36 cellular contexts compared by ENCODE assay signal in the genomic region with DNA sequence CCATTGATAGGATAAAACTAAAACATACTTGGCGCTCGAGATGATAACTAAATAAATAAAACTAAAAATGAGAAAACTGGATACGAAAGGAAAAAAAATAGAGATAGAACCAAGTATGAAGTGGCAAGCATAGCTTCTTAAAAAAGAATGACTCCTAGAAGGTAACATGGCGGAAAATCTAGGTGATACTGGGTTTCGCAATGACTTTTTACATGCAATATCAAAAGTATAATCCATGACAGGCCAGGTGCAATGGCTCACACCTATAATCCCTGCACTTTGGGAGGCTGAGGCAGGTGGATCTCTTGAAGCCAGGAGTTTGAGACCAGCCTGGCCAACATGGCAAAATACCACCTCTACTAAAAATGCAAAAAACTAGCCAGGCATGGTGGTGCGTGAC.
"Had no signal": no experiment of that assay in that cellular context is flagged by ENCODE, and none has a peak within 500 bp of the region (broad histone marks: within the 10 kb centered on the region; RNA-seq: fewer than 3 reads in every experiment).

No MANE protein-coding gene starts in this region.

- H3K27me3 Mint-ChIP-seq: activated B cell treated with CpG ODN at 0.5 μM for 24 hours; activated CD4-positive, alpha-beta memory T cell treated with anti-CD3 and anti-CD28 coated beads for 36 hours; activated CD4-positive, alpha-beta T cell treated with anti-CD3 and anti-CD28 coated beads, Interleukin-2, amount 10 ng/mL, durations not matched to agents 24 days and 14 days; activated CD8-positive, alpha-beta T cell treated with anti-CD3 and anti-CD28 coated beads for 36 hours; activated naive CD8-positive, alpha-beta T cell treated with anti-CD3 and anti-CD28 coated beads for 36 hours; activated T-helper 17 cell treated with anti-CD3 and anti-CD28 coated beads, Interleukin-2, amount 50 U/mL, for 72 hours; brain; central memory CD8-positive, alpha-beta T cell had no signal

- H3K9me3 Mint-ChIP-seq: activated B cell treated with CpG ODN at 0.5 μM for 24 hours; activated CD4-positive, alpha-beta memory T cell treated with anti-CD3 and anti-CD28 coated beads for 36 hours; activated CD4-positive, alpha-beta T cell treated with anti-CD3 and anti-CD28 coated beads, Interleukin-2, amount 10 ng/mL, durations not matched to agents 24 days and 14 days; activated T-helper 1 cell treated with anti-CD3 and anti-CD28 coated beads, Interleukin-12 subunit alpha, Interleukin-12 subunit beta, Interleukin-2, Interleukin-4 antibody, amounts not matched to agents 30 ng/mL and 10 ng/mL and 1 ng/mL, durations not matched to agents 14 hours and 24 hours and 36 hours; activated T-helper 17 cell treated with anti-CD3 and anti-CD28 coated beads, Interleukin-2, amount 50 U/mL, for 72 hours; central memory CD8-positive, alpha-beta T cell; T-helper 2 cell treated with Interferon-gamma antibody and Interleukin-4, amounts not matched to agents 5 μg/mL and 100 μg/mL, for 36 hours had no signal

- H3K27ac ChIP-seq: ascending aorta, cardiac muscle cell, VCaP had no signal

- ATAC-seq: activated CD8-positive, alpha-beta T cell treated with anti-CD3 and anti-CD28 coated beads for 36 hours; activated naive CD4-positive, alpha-beta T cell treated with anti-CD3 and anti-CD28 coated beads, Interleukin-2, amount 50 U/mL, for 72 hours; activated T-cell treated with anti-CD3 and anti-CD28 coated beads, Interleukin-2, amount 50 U/mL, for 4 hours; activated T-cell treated with anti-CD3 and anti-CD28 coated beads, Interleukin-2, amount 50 U/mL, for 72 hours; activated T-helper 17 cell treated with anti-CD3 and anti-CD28 coated beads, Interleukin-2, amount 50 U/mL, for 72 hours had no signal

- H3K27ac Mint-ChIP-seq: activated B cell treated with CpG ODN at 0.5 μM for 24 hours; activated CD4-positive, alpha-beta memory T cell treated with anti-CD3 and anti-CD28 coated beads for 36 hours; activated CD4-positive, alpha-beta T cell treated with anti-CD3 and anti-CD28 coated beads, Interleukin-2, amount 10 ng/mL, durations not matched to agents 24 days and 14 days; activated CD8-positive, alpha-beta T cell treated with anti-CD3 and anti-CD28 coated beads for 36 hours; activated naive CD4-positive, alpha-beta T cell treated with anti-CD3 and anti-CD28 coated beads for 36 hours; activated naive CD4-positive, alpha-beta T cell treated with anti-CD3 and anti-CD28 coated beads, Interleukin-2, amount 50 U/mL, for 72 hours; activated naive CD8-positive, alpha-beta T cell treated with anti-CD3 and anti-CD28 coated beads for 36 hours; activated T-cell treated with anti-CD3 and anti-CD28 coated beads, Interleukin-2, amount 50 U/mL, for 72 hours; activated T-helper 1 cell treated with anti-CD3 and anti-CD28 coated beads, Interleukin-12 subunit alpha, Interleukin-12 subunit beta, Interleukin-2, Interleukin-4 antibody, amounts not matched to agents 30 ng/mL and 10 ng/mL and 1 ng/mL, durations not matched to agents 14 hours and 24 hours and 36 hours; activated T-helper 17 cell treated with anti-CD3 and anti-CD28 coated beads, Interleukin-2, amount 50 U/mL, for 72 hours; brain; T-helper 1 cell treated with Interleukin-12 subunit alpha and Interleukin-12 subunit beta and Interleukin-4 antibody, amounts not matched to agents 30 μg/mL and 1 μg/mL, for 36 hours; T-helper 2 cell treated with Interferon-gamma antibody and Interleukin-4, amounts not matched to agents 5 μg/mL and 100 μg/mL, for 36 hours had no signal

- DNase-seq: activated B cell treated with CpG ODN at 0.5 μM for 24 hours; activated CD4-positive, alpha-beta memory T cell treated with anti-CD3 and anti-CD28 coated beads for 36 hours; activated CD4-positive, alpha-beta T cell treated with anti-CD3 and anti-CD28 coated beads for 4 hours; activated CD4-positive, alpha-beta T cell treated with anti-CD3 and anti-CD28 coated beads, Interleukin-2, amount 10 ng/mL, durations not matched to agents 24 days and 14 days; activated CD4-positive, alpha-beta T cell treated with anti-CD3 and anti-CD28 coated beads, Interleukin-2, amount 50 U/mL, for 1 hour; activated CD4-positive, alpha-beta T cell treated with anti-CD3 and anti-CD28 coated beads, Interleukin-2, amount 50 U/mL, for 4 hours; activated CD4-positive, CD25-positive, alpha-beta regulatory T cell treated with anti-CD3 and anti-CD28 coated beads, Interleukin-2, amount 50 U/mL, for 72 hours; activated CD8-positive, alpha-beta memory T cell treated with anti-CD3 and anti-CD28 coated beads, Interleukin-2, amount 50 U/mL, for 4 hours; activated CD8-positive, alpha-beta T cell treated with anti-CD3 and anti-CD28 coated beads for 36 hours; activated effector memory CD4-positive, alpha-beta T cell treated with anti-CD3 and anti-CD28 coated beads, Interleukin-2, amount 50 U/mL, for 16 hours; activated gamma-delta T cell treated with Interleukin-2 at 50 U/mL for 16 hours; activated naive CD4-positive, alpha-beta T cell; activated naive CD4-positive, alpha-beta T cell treated with anti-CD3 and anti-CD28 coated beads for 36 hours; activated naive CD4-positive, alpha-beta T cell treated with anti-CD3 and anti-CD28 coated beads, Interleukin-2, amount 50 U/mL, for 16 hours; activated naive CD8-positive, alpha-beta T cell treated with anti-CD3 and anti-CD28 coated beads for 36 hours; activated T-cell treated with anti-CD3 and anti-CD28 coated beads for 4 hours; activated T-cell treated with anti-CD3 and anti-CD28 coated beads, Interleukin-2, amount 50 U/mL, for 1 hour; activated T-cell treated with anti-CD3 and anti-CD28 coated beads, Interleukin-2, amount 50 U/mL, for 4 hours; activated T-cell treated with anti-CD3 and anti-CD28 coated beads, Interleukin-2, amount 50 U/mL, for 72 hours; amygdala; anterior cingulate cortex; caudate nucleus; cerebellar nuclear complex; T-helper 2 cell; T-helper 9 cell had no signal

- H3K27me3 ChIP-seq: ascending aorta, cardiac muscle cell had no signal

- H3K36me3 ChIP-seq: ascending aorta, cardiac muscle cell had no signal

- FAIRE-seq: bronchial epithelial cell had no signal

- H3K9me3 ChIP-seq: ascending aorta had no signal

- H3K4me3 Mint-ChIP-seq: activated B cell treated with CpG ODN at 0.5 μM for 24 hours; activated CD4-positive, alpha-beta memory T cell treated with anti-CD3 and anti-CD28 coated beads for 36 hours; activated CD4-positive, alpha-beta T cell treated with anti-CD3 and anti-CD28 coated beads, Interleukin-2, amount 10 ng/mL, durations not matched to agents 24 days and 14 days; activated CD8-positive, alpha-beta T cell treated with anti-CD3 and anti-CD28 coated beads for 36 hours; activated naive CD4-positive, alpha-beta T cell treated with anti-CD3 and anti-CD28 coated beads for 36 hours; activated naive CD8-positive, alpha-beta T cell treated with anti-CD3 and anti-CD28 coated beads for 36 hours; activated T-cell treated with anti-CD3 and anti-CD28 coated beads, Interleukin-2, amount 50 U/mL, for 4 hours; activated T-cell treated with anti-CD3 and anti-CD28 coated beads, Interleukin-2, amount 50 U/mL, for 72 hours; activated T-helper 1 cell treated with anti-CD3 and anti-CD28 coated beads, Interleukin-12 subunit alpha, Interleukin-12 subunit beta, Interleukin-2, Interleukin-4 antibody, amounts not matched to agents 30 ng/mL and 10 ng/mL and 1 ng/mL, durations not matched to agents 14 hours and 24 hours and 36 hours; activated T-helper 17 cell treated with anti-CD3 and anti-CD28 coated beads, Interleukin-2, amount 50 U/mL, for 72 hours; brain; central memory CD8-positive, alpha-beta T cell; T-helper 1 cell treated with Interleukin-12 subunit alpha and Interleukin-12 subunit beta and Interleukin-4 antibody, amounts not matched to agents 30 μg/mL and 1 μg/mL, for 36 hours; T-helper 2 cell treated with Interferon-gamma antibody and Interleukin-4, amounts not matched to agents 5 μg/mL and 100 μg/mL, for 36 hours had no signal

- H3K4me3 ChIP-seq: ascending aorta, cardiac muscle cell had no signal
